Comparison of ENCODE assay signal across 17 cellular contexts in the genomic region with DNA sequence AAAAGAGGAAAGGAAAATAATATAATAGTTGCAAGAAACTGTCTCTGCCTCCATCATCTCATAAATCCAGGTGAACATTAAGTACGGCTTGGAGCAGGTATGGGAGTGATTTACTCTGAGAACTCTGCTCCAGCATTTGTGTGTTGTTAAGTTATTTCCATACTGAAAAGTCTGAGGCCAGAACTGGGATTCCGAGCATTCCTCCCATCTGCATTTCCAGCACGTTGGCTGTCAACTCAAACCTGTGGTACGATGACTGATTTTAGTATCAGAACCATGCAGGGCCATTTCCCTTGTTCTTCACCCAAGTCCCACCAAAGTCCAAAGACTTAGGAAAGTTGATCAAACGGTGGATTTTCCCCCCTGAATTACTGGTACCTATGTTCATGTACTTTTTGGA.
"Had no signal": no experiment of that assay in that cellular context is flagged by ENCODE, and none has a peak within 500 bp of the region (broad histone marks: within the 10 kb centered on the region; RNA-seq: fewer than 3 reads in every experiment).

No MANE protein-coding gene starts in this region.

- H3K36me3 ChIP-seq: esophagus squamous epithelium, gastroesophageal sphincter, ovary, right atrium auricular region, transverse colon had no signal

- H3K4me1 Mint-ChIP-seq: stimulated activated effector memory CD8-positive, alpha-beta T cell treated with anti-CD3 and anti-CD28 coated beads, Interleukin-12 subunit alpha, Interleukin-12 subunit beta, amount 100 ng/mL, for 72 hours; stimulated activated naive CD8-positive, alpha-beta T cell treated with anti-CD3 and anti-CD28 coated beads, Interleukin-15, amount 100 ng/mL, for 72 hours had no signal

- ATAC-seq: effector memory CD8-positive, alpha-beta T cell; gastroesophageal sphincter; mucosa of descending colon; naive thymus-derived CD8-positive, alpha-beta T cell; stimulated activated effector memory CD8-positive, alpha-beta T cell treated with anti-CD3 and anti-CD28 coated beads, Interleukin-12 subunit alpha, Interleukin-12 subunit beta, amount 100 ng/mL, for 72 hours; stimulated activated naive CD8-positive, alpha-beta T cell treated with anti-CD3 and anti-CD28 coated beads, Interleukin-15, amount 100 ng/mL, for 72 hours had no signal

- H3K4me3 ChIP-seq: esophagus squamous epithelium, gastroesophageal sphincter, mucosa of descending colon, ovary, right atrium auricular region, testis, transverse colon had no signal

- H3K9me3 ChIP-seq: esophagus squamous epithelium, gastroesophageal sphincter, mucosa of descending colon, ovary, right atrium auricular region, testis, transverse colon had no signal

- H3K27ac ChIP-seq: esophagus squamous epithelium, gastroesophageal sphincter, ovary, right atrium auricular region, testis, transverse colon had no signal

- H3K27ac Mint-ChIP-seq: effector memory CD8-positive, alpha-beta T cell; naive thymus-derived CD8-positive, alpha-beta T cell; stimulated activated effector memory CD8-positive, alpha-beta T cell treated with anti-CD3 and anti-CD28 coated beads, Interleukin-12 subunit alpha, Interleukin-12 subunit beta, amount 100 ng/mL, for 72 hours; stimulated activated naive CD8-positive, alpha-beta T cell treated with anti-CD3 and anti-CD28 coated beads, Interleukin-15, amount 100 ng/mL, for 72 hours had no signal

- DNase-seq: effector memory CD8-positive, alpha-beta T cell; esophagus squamous epithelium; foreskin fibroblast; glutamatergic neuron; mucosa of descending colon; naive thymus-derived CD8-positive, alpha-beta T cell; nucleus accumbens; ovary; stimulated activated CD4-positive, alpha-beta T cell treated with anti-CD3 and anti-CD28 coated beads, Interleukin-4, amount 100 ng/mL, for 1 hour; stimulated activated CD8-positive, alpha-beta memory T cell treated with anti-CD3 and anti-CD28 coated beads, Interleukin-4, amount 100 ng/mL, for 48 hours; stimulated activated naive CD8-positive, alpha-beta T cell treated with anti-CD3 and anti-CD28 coated beads, Interleukin-15, amount 100 ng/mL, for 72 hours; testis; transverse colon had no signal

- H3K36me3 Mint-ChIP-seq: naive thymus-derived CD8-positive, alpha-beta T cell; stimulated activated effector memory CD8-positive, alpha-beta T cell treated with anti-CD3 and anti-CD28 coated beads, Interleukin-12 subunit alpha, Interleukin-12 subunit beta, amount 100 ng/mL, for 72 hours had no signal

- H3K27me3 ChIP-seq: esophagus squamous epithelium, gastroesophageal sphincter, ovary, right atrium auricular region, testis, transverse colon had no signal

- H3K4me1 ChIP-seq: gastroesophageal sphincter, testis, transverse colon had no signal

- H3K9me3 Mint-ChIP-seq: effector memory CD8-positive, alpha-beta T cell; naive thymus-derived CD8-positive, alpha-beta T cell; neural crest cell; stimulated activated effector memory CD8-positive, alpha-beta T cell treated with anti-CD3 and anti-CD28 coated beads, Interleukin-12 subunit alpha, Interleukin-12 subunit beta, amount 100 ng/mL, for 72 hours; stimulated activated naive CD8-positive, alpha-beta T cell treated with anti-CD3 and anti-CD28 coated beads, Interleukin-15, amount 100 ng/mL, for 72 hours had no signal

- H3K4me3 Mint-ChIP-seq: effector memory CD8-positive, alpha-beta T cell; naive thymus-derived CD8-positive, alpha-beta T cell; neural crest cell; stimulated activated effector memory CD8-positive, alpha-beta T cell treated with anti-CD3 and anti-CD28 coated beads, Interleukin-12 subunit alpha, Interleukin-12 subunit beta, amount 100 ng/mL, for 72 hours; stimulated activated naive CD8-positive, alpha-beta T cell treated with anti-CD3 and anti-CD28 coated beads, Interleukin-15, amount 100 ng/mL, for 72 hours had no signal
